In the genomic region with DNA sequence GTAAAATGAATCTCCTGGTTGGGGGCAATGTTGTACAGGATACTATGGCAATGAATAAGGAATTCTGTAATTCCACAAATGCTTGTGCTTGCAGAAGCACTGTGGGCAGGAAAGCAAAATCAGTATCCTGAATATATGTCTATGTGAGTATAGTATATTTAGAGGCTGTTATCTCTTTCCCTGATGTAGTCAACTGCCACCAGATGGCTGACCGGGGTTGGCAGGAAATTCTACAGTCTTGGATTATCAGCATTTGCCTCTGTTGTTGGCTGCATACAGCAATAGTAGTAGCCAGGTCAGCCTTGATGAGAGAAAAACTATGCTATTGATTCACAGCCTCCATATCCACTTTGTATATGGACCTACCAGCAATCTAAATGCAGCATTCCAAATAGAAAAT, we compare ENCODE assay signal across 15 cellular contexts.
A peak's percentile ranks its signal among the peaks of the same experiment; 100 is the strongest.
DNase-seq lines count a peak whose midpoint lies in the region; ATAC-seq and TF ChIP-seq lines count a peak whose summit lies in the region.
"Had no signal": no experiment of that assay in that cellular context is flagged by ENCODE, and none has a peak within 500 bp of the region (broad histone marks: within the 10 kb centered on the region; RNA-seq: fewer than 3 reads in every experiment).

No MANE protein-coding gene starts in this region.

- no peak overlapping the region for H2BK15ac ChIP-seq in IMR-90 (ENCODE audit: low read depth, low read length)

- no peak overlapping the region for H3K4me2 ChIP-seq in IMR-90 (ENCODE audit: low read depth, low read length)
- no peak overlapping the region for H3K4me2 ChIP-seq in mammary epithelial cell (ENCODE audit: insufficient read depth, low read depth, low read length)

- no peak for ATAC-seq in IMR-90 (ENCODE audit: low read depth)
- ATAC-seq: activated T-helper 17 cell treated with anti-CD3 and anti-CD28 coated beads, Interleukin-2, amount 50 U/mL, for 72 hours; left lung had no signal

- H3K18ac ChIP-seq in IMR-90 (ENCODE audit: low read depth, low read length) = no peak overlapping the region

- no peak overlapping the region for H2AFZ ChIP-seq in IMR-90 (replicated peaks; ENCODE audit: low read length, poor library complexity)
- H2AFZ ChIP-seq in mammary epithelial cell (ENCODE audit: low read depth, low read length) = no peak overlapping the region
- H2AFZ ChIP-seq: GM23248 had no signal

- peak; percentile 24 for TF ChIP-seq CTCF in C4-2B (conservative IDR thresholded peaks at IDR 0.05)
- peak; percentile 31 for TF ChIP-seq CTCF in IMR-90 (conservative IDR thresholded peaks at IDR 0.05; ENCODE audit: low read depth, low read length)
- TF ChIP-seq CTCF in mammary epithelial cell (conservative IDR thresholded peaks at IDR 0.05 in 1 of 2, IDR thresholded peaks at IDR 0.05 in 1 of 2; ENCODE audit: extremely low read depth in 1 of 2, insufficient read depth in 1 of 2, low read depth in 1 of 2, low read length in 2 of 2) = peak in 1 of 2 donors; percentile 55
- TF ChIP-seq CTCF in GM20000 (IDR thresholded peaks at IDR 0.05; ENCODE audit: extremely low read depth, missing control alignments) = no peak

- H3K9ac ChIP-seq in IMR-90 (ENCODE audit: low read depth, low read length) (no peak overlapping the region), mammary epithelial cell (ENCODE audit: insufficient read depth, low read length) (no peak overlapping the region)
- H3K9ac ChIP-seq: GM23248 had no signal

- H3K23ac ChIP-seq in IMR-90 (ENCODE audit: low read depth, low read length) = no peak overlapping the region

- H4K91ac ChIP-seq in IMR-90 (ENCODE audit: insufficient read depth, low read depth, low read length) = no peak overlapping the region

- H3K27ac ChIP-seq in C4-2B (no peak overlapping the region), IMR-90 (ENCODE audit: insufficient read depth, low read length) (no peak overlapping the region), mammary epithelial cell (ENCODE audit: insufficient read depth, low read depth, low read length) (no peak overlapping the region)
- H3K27ac ChIP-seq: GM23248, left lung, stomach had no signal

- H2AK5ac ChIP-seq in IMR-90 (ENCODE audit: low read depth, low read length) = no peak overlapping the region

- no peaks in the 10 kb centered on the region for H3K9me3 ChIP-seq in IMR-90 (ENCODE audit: control insufficient read depth, insufficient read depth, low read length)
- H3K9me3 ChIP-seq in mammary epithelial cell (replicated peaks; ENCODE audit: insufficient read depth, low read length) = no peaks in the 10 kb centered on the region
- H3K9me3 ChIP-seq in HAP-1 = no peaks in the 10 kb centered on the region
- H3K9me3 ChIP-seq: left lung, stomach had no signal

- intact Hi-C loops in IMR-90 (cut with micrococcal nuclease) = no loop called here
- intact Hi-C loops in mammary epithelial cell (cut with micrococcal nuclease) = loop anchor here (1.0 to 5.0 kb wide), 6 partner anchors 108 to 443 kb away; no protein-coding TSS in a partner anchor

- H3K4me1 ChIP-seq in IMR-90 (ENCODE audit: control insufficient read depth, insufficient read depth, low read length) (peaks cover 2% of the 10 kb centered on the region; the same call in 1 of the 2 replicates), mammary epithelial cell (ENCODE audit: insufficient read depth, low read length) (peaks cover 4% of the 10 kb centered on the region), HAP-1 (no peaks in the 10 kb centered on the region)
- H3K4me1 ChIP-seq: stomach had no signal

- 33% methylated on average over 1 of the region's 1 CpG; no CpG with 5 or more reads in 1 of the 2 experiments for WGBS in IMR-90 (ENCODE audit: extremely low coverage in 2 of 2, insufficient read length in 1 of 2), 2 experiments
- WGBS in mammary epithelial cell (ENCODE audit: low coverage, missing lambda C conversion rate) = 75% methylated on average over 1 of the region's 1 CpG

- no peak overlapping the region for H4K8ac ChIP-seq in IMR-90 (ENCODE audit: low read depth in 2 of 2, low read length in 2 of 2)

- H3K4ac ChIP-seq in IMR-90 (ENCODE audit: low read depth, low read length) = no peak overlapping the region

- H3K27me3 ChIP-seq in IMR-90 (ENCODE audit: control insufficient read depth, insufficient read depth, low read length) (no peaks in the 10 kb centered on the region), mammary epithelial cell (ENCODE audit: insufficient read depth, low read length) (no peaks in the 10 kb centered on the region), HAP-1 (ENCODE audit: low read depth) (no peaks in the 10 kb centered on the region)
- H3K27me3 ChIP-seq: left lung, stomach had no signal

- H4K20me1 ChIP-seq in IMR-90 (ENCODE audit: insufficient read depth, low read length) (no peaks in the 10 kb centered on the region), mammary epithelial cell (ENCODE audit: insufficient read depth, low read length) (no peaks in the 10 kb centered on the region)

- no peak overlapping the region for H3K56ac ChIP-seq in IMR-90 (ENCODE audit: extremely low read depth, insufficient read depth, low read length)

- H2AK9ac ChIP-seq in IMR-90 (replicated peaks; ENCODE audit: low read depth, low read length, poor library complexity) = no peak overlapping the region

- H2BK20ac ChIP-seq in IMR-90 (ENCODE audit: low read depth, low read length) = no peak overlapping the region

- TF ChIP-seq POLR2A in IMR-90 (IDR thresholded peaks at IDR 0.05; ENCODE audit: low read depth, low read length) = no peak

- CTCF ChIA-PET in IMR-90 (lab: Yijun Ruan, JAX) = no interaction called here
- CTCF ChIA-PET in mammary epithelial cell (lab: Charles Lee; ENCODE audit: low non-redundant PET) = interaction anchor here (0.6 kb wide), 1 partner anchor 404 kb away, joined by 4 read pairs; no protein-coding TSS in a partner anchor

- H3K14ac ChIP-seq in IMR-90 (replicated peaks; ENCODE audit: low read depth, low read length) = no peak overlapping the region

- peak; percentile 16; the same call in 1 of the 2 replicates for TF ChIP-seq RAD21 in IMR-90 (IDR thresholded peaks at IDR 0.05; ENCODE audit: low read length)

- no peaks in the 10 kb centered on the region for H3K79me1 ChIP-seq in IMR-90 (ENCODE audit: low read depth in 1 of 2, low read length in 2 of 2)

- dilution Hi-C loops in IMR-90 (cut with HindIII; ENCODE audit: low sequenced_read_pairs, unreplicated experiment) = no loop called here
- dilution Hi-C loops in mammary epithelial cell (cut with HindIII; ENCODE audit: low sequenced_read_pairs) = no loop called here

- H3K4me3 ChIP-seq in IMR-90 (ENCODE audit: insufficient read depth, low read depth, low read length) (no peak overlapping the region), mammary epithelial cell (replicated peaks in 1 of 3; ENCODE audit: insufficient read depth in 1 of 3, low read depth in 2 of 3, low read length in 3 of 3) (no peak overlapping the region), HAP-1 (no peak overlapping the region)
- H3K4me3 ChIP-seq: GM23248, left lung, stomach had no signal

- no peak overlapping the region for H2BK5ac ChIP-seq in IMR-90 (ENCODE audit: low read depth, low read length, poor library complexity, severe bottlenecking)

- POLR2A ChIA-PET in IMR-90 (lab: Charles Lee; ENCODE audit: unreplicated experiment) = no interaction called here

- in situ Hi-C loops in IMR-90 (cut with MboI; ENCODE audit: low sequenced_read_pairs) = no loop called here
- in situ Hi-C loops in mammary epithelial cell (cut with MboI; ENCODE audit: low sequenced_read_pairs in 2 of 2) = no loop called here
- in situ Hi-C loops in HAP-1 (cut with MboI; ENCODE audit: low sequenced_read_pairs) = no loop called here

- H3K36me3 ChIP-seq in IMR-90 (ENCODE audit: control insufficient read depth, insufficient read depth, low read length) (no peaks in the 10 kb centered on the region), mammary epithelial cell (ENCODE audit: insufficient read depth, low read length) (no peaks in the 10 kb centered on the region), HAP-1 (replicated peaks) (no peaks in the 10 kb centered on the region)
- H3K36me3 ChIP-seq: left lung, stomach had no signal

- H4K5ac ChIP-seq in IMR-90 (ENCODE audit: low read depth, low read length) = no peak overlapping the region

- DNase-seq in IMR-90 = no peak
- DNase-seq in mammary epithelial cell = peak; percentile 28
- DNase-seq in kidney tubule cell (ENCODE audit: low spot score) = peak; percentile 14
- DNase-seq in SIG-M5 treated with dmso at 0.1 percent for 504 hours (lab: John Stamatoyannopoulos, UW; ENCODE audit: unreplicated experiment) = no peak
- DNase-seq in activated CD4-positive, alpha-beta T cell treated with anti-CD3 and anti-CD28 coated beads for 4 hours = no peak
- no peak for DNase-seq in HAP-1 (ENCODE audit: low spot score in 2 of 2)
- DNase-seq in GM20000 (ENCODE audit: low spot score) = no peak
- DNase-seq: activated CD4-positive, alpha-beta memory T cell treated with anti-CD3 and anti-CD28 coated beads for 36 hours; anterior cingulate cortex; effector CD4-positive, alpha-beta T cell; GM23248; left lung; stomach had no signal

- no TSS peak for BruUV-seq in IMR-90 (replicated peaks; lab: Mats Ljungman, UMichigan)
- BruUV-seq in mammary epithelial cell (replicated peaks; lab: Mats Ljungman, UMichigan) = no TSS peak

- no peaks in the 10 kb centered on the region; the same call in 1 of the 2 replicates for H3K9me1 ChIP-seq in IMR-90 (ENCODE audit: insufficient read depth, low read length)

- no peak overlapping the region for H2BK120ac ChIP-seq in IMR-90 (ENCODE audit: low read depth, low read length)

- H3K79me2 ChIP-seq in mammary epithelial cell (ENCODE audit: insufficient read depth, low read length) = no peaks in the 10 kb centered on the region

TF ChIP-seq in IMR-90, 13 proteins besides CTCF, POLR2A, EP300 and RAD21:
- 0 out of 2 replicates have a peak, but pooled peaks have one; percentile 3 for TF ChIP-seq SMC3 (IDR thresholded peaks at IDR 0.05; ENCODE audit: low read depth, low read length)
- no peak for TF ChIP-seq RCOR1 (IDR thresholded peaks at IDR 0.05; ENCODE audit: insufficient replicate concordance, low read length)

Comparison
In these comparisons a context has a peak if more than half of its experiments do, and no peak if none do; other contexts are left out.
1. DNase-seq: peak in mammary epithelial cell (single experiment) and kidney tubule cell (single experiment); none in IMR-90 (single experiment), SIG-M5 treated with dmso at 0.1 percent for 504 hours (single experiment), activated CD4-positive, alpha-beta T cell treated with anti-CD3 and anti-CD28 coated beads for 4 hours (0 of 2), HAP-1 (0 of 2) and GM20000 (single experiment).